ENCODE assay signal across 20 cellular contexts in genomic region chr10:130635528-130635927, GRCh38.
DNase-seq lines count a peak whose midpoint lies in the region; ATAC-seq, FAIRE-seq and TF ChIP-seq lines count a peak whose summit lies in the region.
"Had no signal": no experiment of that assay in that cellular context is flagged by ENCODE, and none has a peak within 500 bp of the region (broad histone marks: within the 10 kb centered on the region; RNA-seq: fewer than 3 reads in every experiment).

No MANE protein-coding gene starts in this region.

- no peaks in the 10 kb centered on the region for H3K27me3 ChIP-seq in BLaER1
- H3K27me3 ChIP-seq: SJCRH30 had no signal

- H3K36me3 ChIP-seq in BLaER1 = no peaks in the 10 kb centered on the region
- H3K36me3 ChIP-seq: SJCRH30 had no signal

- H3K9ac ChIP-seq in BLaER1 = no peak overlapping the region

- peaks cover 60% of the 10 kb centered on the region for H3K4me1 ChIP-seq in BLaER1
- H3K4me1 ChIP-seq: SJCRH30 had no signal

- no peak for FAIRE-seq in D721Med (lab: Jason Lieb, UNC)
- FAIRE-seq: GM12878, H54, RCC 7860 had no signal

- H3K4me2 ChIP-seq in BLaER1 = peak overlapping the region; percentile 69

- H3K27ac ChIP-seq in BLaER1 = no peak overlapping the region
- H3K27ac ChIP-seq: C4-2B, SJCRH30 had no signal

- no peaks in the 10 kb centered on the region for H4K20me1 ChIP-seq in BLaER1

- no peak for ATAC-seq in HG03045 (IDR thresholded peaks at IDR 0.05; ENCODE audit: unreplicated experiment)
- ATAC-seq in HG03521 (IDR thresholded peaks at IDR 0.05; ENCODE audit: unreplicated experiment) = no peak
- ATAC-seq: GM12878 had no signal

- H3K4me3 ChIP-seq in BLaER1 = no peak overlapping the region
- H3K4me3 ChIP-seq: GM12878, SJCRH30 had no signal

- peak; percentile 3 for DNase-seq in DMS79 treated with DMSO at 0.1 percent for 48 hours (lab: John Stamatoyannopoulos, UW)
- DNase-seq in DMS79 (lab: John Stamatoyannopoulos, UW) = no peak
- DNase-seq in NCI-H2171 (lab: John Stamatoyannopoulos, UW) = peak; percentile 65
- DNase-seq in islet precursor cell = peak; percentile 54
- no peak for DNase-seq in D721Med (ENCODE audit: insufficient read length, low spot score)
- DNase-seq: 8988T, DND-41, Karpas-422, NCI-H1436 treated with DMSO at 0.1 percent for 48 hours, NCI-H2029, NCI-H2227 treated with DMSO at 0.1 percent for 48 hours, NCI-H510A, SJCRH30 had no signal

- H3K9me3 ChIP-seq in BLaER1 = peaks cover 22% of the 10 kb centered on the region
- H3K9me3 ChIP-seq: SJCRH30 had no signal

- no peak for TF ChIP-seq CTCF in D721Med (IDR thresholded peaks at IDR 0.05; ENCODE audit: insufficient read depth, missing control alignments)

Comparison
In these comparisons a context has a peak if more than half of its experiments do, and no peak if none do; other contexts are left out.
1. DNase-seq: peak in DMS79 treated with DMSO at 0.1 percent for 48 hours (single experiment), NCI-H2171 (single experiment) and islet precursor cell (single experiment); none in DMS79 (single experiment) and D721Med (single experiment).